In the genomic region with DNA sequence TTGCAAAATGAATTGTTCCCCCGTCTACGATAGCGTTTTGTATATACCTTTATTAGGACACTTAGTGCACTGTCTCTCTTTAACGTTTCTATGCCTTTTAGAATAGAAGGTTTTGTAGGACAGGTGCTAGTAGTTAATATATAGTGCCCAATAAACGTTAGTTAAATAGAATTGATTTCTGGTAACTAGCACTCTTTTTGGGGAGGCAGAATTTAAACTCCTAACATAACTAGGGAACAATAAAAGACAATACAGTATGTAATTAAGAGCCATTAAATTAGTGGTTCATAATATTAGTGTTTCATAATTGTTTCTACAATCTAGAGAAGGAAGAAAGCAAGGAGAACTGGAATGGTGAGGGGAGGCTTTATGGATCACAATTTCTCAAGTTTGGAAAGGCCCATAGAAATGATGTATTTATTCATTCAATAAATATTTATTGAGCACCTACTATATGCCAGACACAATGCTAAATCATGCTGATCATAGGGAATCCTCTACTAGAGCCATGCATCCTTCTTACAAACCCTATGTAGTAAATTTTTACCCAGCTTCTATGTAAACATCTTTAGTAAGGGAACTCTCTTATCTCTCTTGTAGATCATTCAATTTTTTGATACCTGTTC, we compare ENCODE assay signal across 1 cellular context.
TF ChIP-seq lines count a peak whose summit lies in the region.

No MANE protein-coding gene starts in this region.

TF ChIP-seq in HEK293T, 16 proteins besides CTCF, POLR2A, EP300 and RAD21 (continued from another document):
- TF ChIP-seq BHLHE40 (IDR thresholded peaks at IDR 0.05; ENCODE audit: borderline replicate concordance), result no peak
- no peak for TF ChIP-seq ELF4 (IDR thresholded peaks at IDR 0.05)
- no peak for TF ChIP-seq NFRKB (IDR thresholded peaks at IDR 0.05)
- no peak for TF ChIP-seq HDGF (IDR thresholded peaks at IDR 0.05; ENCODE audit: borderline replicate concordance)
- TF ChIP-seq ZNF384 (IDR thresholded peaks at IDR 0.05), result no peak
- no peak for TF ChIP-seq LEF1 (IDR thresholded peaks at IDR 0.05; ENCODE audit: borderline replicate concordance)
- TF ChIP-seq L3MBTL2 (conservative IDR thresholded peaks at IDR 0.05), result no peak
- TF ChIP-seq TARDBP (IDR thresholded peaks at IDR 0.05), result no peak
- TF ChIP-seq FOXM1 (IDR thresholded peaks at IDR 0.05; ENCODE audit: borderline replicate concordance), result no peak
- TF ChIP-seq CTBP1 (IDR thresholded peaks at IDR 0.05; ENCODE audit: borderline replicate concordance), result no peak
- no peak for TF ChIP-seq SP1 (IDR thresholded peaks at IDR 0.05)
- TF ChIP-seq FOXK2 (IDR thresholded peaks at IDR 0.05), result no peak
- TF ChIP-seq, protein P1, sequence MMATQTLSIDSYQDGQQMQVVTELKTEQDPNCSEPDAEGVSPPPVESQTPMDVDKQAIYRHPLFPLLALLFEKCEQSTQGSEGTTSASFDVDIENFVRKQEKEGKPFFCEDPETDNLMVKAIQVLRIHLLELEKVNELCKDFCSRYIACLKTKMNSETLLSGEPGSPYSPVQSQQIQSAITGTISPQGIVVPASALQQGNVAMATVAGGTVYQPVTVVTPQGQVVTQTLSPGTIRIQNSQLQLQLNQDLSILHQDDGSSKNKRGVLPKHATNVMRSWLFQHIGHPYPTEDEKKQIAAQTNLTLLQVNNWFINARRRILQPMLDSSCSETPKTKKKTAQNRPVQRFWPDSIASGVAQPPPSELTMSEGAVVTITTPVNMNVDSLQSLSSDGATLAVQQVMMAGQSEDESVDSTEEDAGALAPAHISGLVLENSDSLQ (IDR thresholded peaks at IDR 0.05), result no peak
